ENCODE assay signal across 8 cellular contexts in genomic region chr4:87038837-87039715, GRCh38.
DNase-seq lines count a peak whose midpoint lies in the region; ATAC-seq, FAIRE-seq and TF ChIP-seq lines count a peak whose summit lies in the region.

No MANE protein-coding gene starts in this region.

- H3K36me3 Mint-ChIP-seq in CD8-positive, alpha-beta T cell = peaks cover 2% of the 10 kb centered on the region

- H3K27me3 ChIP-seq in bronchial epithelial cell (ENCODE audit: control insufficient read depth, insufficient read depth, low read length) = no peaks in the 10 kb centered on the region
- H3K27me3 ChIP-seq in stomach = no peaks in the 10 kb centered on the region
- H3K27me3 ChIP-seq in CD8-positive, alpha-beta T cell (ENCODE audit: insufficient read depth, low read length) = no peaks in the 10 kb centered on the region

- H3K36me3 ChIP-seq in bronchial epithelial cell (ENCODE audit: control insufficient read depth, insufficient read depth, low read length) (no peaks in the 10 kb centered on the region), stomach (no peaks in the 10 kb centered on the region)
- H3K36me3 ChIP-seq in CD8-positive, alpha-beta T cell (ENCODE audit: insufficient read depth, low read length) = no peaks in the 10 kb centered on the region

- TF ChIP-seq EP300 in stomach (IDR thresholded peaks at IDR 0.05) = no peak

- no peak for TF ChIP-seq POLR2A in stomach (IDR thresholded peaks at IDR 0.05)

- no peak overlapping the region for H3K4me3 Mint-ChIP-seq in CD8-positive, alpha-beta T cell

- H3K27ac Mint-ChIP-seq in CD8-positive, alpha-beta T cell = no peak overlapping the region

- CTCF ChIA-PET in CD8-positive, alpha-beta T cell (lab: Charles Lee) = no interaction called here

- ATAC-seq in GM19395 (IDR thresholded peaks at IDR 0.05; ENCODE audit: unreplicated experiment) = peak; percentile 39
- no peak for ATAC-seq in CD8-positive, alpha-beta T cell

- no peaks in the 10 kb centered on the region for H3K9me3 ChIP-seq in stomach
- H3K9me3 ChIP-seq in CD8-positive, alpha-beta T cell (ENCODE audit: low read length) = no peaks in the 10 kb centered on the region

- peaks cover 74% of the 10 kb centered on the region for H3K4me1 Mint-ChIP-seq in CD8-positive, alpha-beta T cell (ENCODE audit: low read depth)

- peak overlapping the region; percentile 7 to 79 (median 68) for H3K27ac ChIP-seq in stomach
- no peak overlapping the region for H3K27ac ChIP-seq in CD8-positive, alpha-beta T cell (ENCODE audit: low read depth, low read length)

- no peak for FAIRE-seq in bronchial epithelial cell (lab: Jason Lieb, UNC)

- intact Hi-C loops in stomach (cut with DNase I; ENCODE audit: low total_unique reads) = no loop called here
- intact Hi-C loops in CD8-positive, alpha-beta T cell (cut with DNase I, micrococcal nuclease) = loop anchor here in 1 of 2 experiments (5.0 kb wide), 1 partner anchor 33 kb away; no protein-coding TSS in a partner anchor

- H3K27me3 Mint-ChIP-seq in CD8-positive, alpha-beta T cell (ENCODE audit: low read depth) = no peaks in the 10 kb centered on the region

- H3K4me3 ChIP-seq in bronchial epithelial cell (ENCODE audit: low read depth, low read length) (no peak overlapping the region), stomach (no peak overlapping the region)
- H3K4me3 ChIP-seq in CD8-positive, alpha-beta T cell (ENCODE audit: low read depth, low read length) = no peak overlapping the region

- peaks cover 56 to 99% (median 77%) of the 10 kb centered on the region in 4 donors for H3K4me1 ChIP-seq in stomach
- peaks cover 10% of the 10 kb centered on the region for H3K4me1 ChIP-seq in CD8-positive, alpha-beta T cell (ENCODE audit: insufficient read depth, low read length)

- DNase-seq in AG08396 (ENCODE audit: low spot score) (peak; percentile 80), NCI-H187 treated with DMSO at 0.1 percent for 48 hours (lab: John Stamatoyannopoulos, UW) (peak; percentile 70), bronchial epithelial cell (ENCODE audit: low read depth) (peak; percentile 93), kidney glomerular epithelial cell (lab: John Stamatoyannopoulos, UW) (peak; percentile 98), stomach (peak; percentile 32), Kasumi-1 (lab: John Stamatoyannopoulos, UW) (no peak)
- DNase-seq in CD8-positive, alpha-beta T cell = no peak

- POLR2A ChIA-PET in CD8-positive, alpha-beta T cell (lab: Charles Lee) = no interaction called here

- WGBS in stomach, 5 donors = 39 to 46% (median 44%) methylated on average over 8 of the region's 8 CpGs

- H3K9me3 Mint-ChIP-seq in CD8-positive, alpha-beta T cell = no peaks in the 10 kb centered on the region

- TF ChIP-seq CTCF in bronchial epithelial cell (IDR thresholded peaks at IDR 0.05; ENCODE audit: insufficient read depth, low read length, severe bottlenecking) (no peak), stomach (IDR thresholded peaks at IDR 0.05) (no peak)
- no peak for TF ChIP-seq CTCF in CD8-positive, alpha-beta T cell (IDR thresholded peaks at IDR 0.05)

Comparison
In these comparisons a context has a peak if more than half of its experiments do, and no peak if none do; other contexts are left out.
1. DNase-seq: peak in AG08396 (single experiment), NCI-H187 treated with DMSO at 0.1 percent for 48 hours (single experiment), bronchial epithelial cell (single experiment), kidney glomerular epithelial cell (single experiment) and stomach (single experiment); none in CD8-positive, alpha-beta T cell (0 of 7) and Kasumi-1 (0 of 2).